In the genomic region with DNA sequence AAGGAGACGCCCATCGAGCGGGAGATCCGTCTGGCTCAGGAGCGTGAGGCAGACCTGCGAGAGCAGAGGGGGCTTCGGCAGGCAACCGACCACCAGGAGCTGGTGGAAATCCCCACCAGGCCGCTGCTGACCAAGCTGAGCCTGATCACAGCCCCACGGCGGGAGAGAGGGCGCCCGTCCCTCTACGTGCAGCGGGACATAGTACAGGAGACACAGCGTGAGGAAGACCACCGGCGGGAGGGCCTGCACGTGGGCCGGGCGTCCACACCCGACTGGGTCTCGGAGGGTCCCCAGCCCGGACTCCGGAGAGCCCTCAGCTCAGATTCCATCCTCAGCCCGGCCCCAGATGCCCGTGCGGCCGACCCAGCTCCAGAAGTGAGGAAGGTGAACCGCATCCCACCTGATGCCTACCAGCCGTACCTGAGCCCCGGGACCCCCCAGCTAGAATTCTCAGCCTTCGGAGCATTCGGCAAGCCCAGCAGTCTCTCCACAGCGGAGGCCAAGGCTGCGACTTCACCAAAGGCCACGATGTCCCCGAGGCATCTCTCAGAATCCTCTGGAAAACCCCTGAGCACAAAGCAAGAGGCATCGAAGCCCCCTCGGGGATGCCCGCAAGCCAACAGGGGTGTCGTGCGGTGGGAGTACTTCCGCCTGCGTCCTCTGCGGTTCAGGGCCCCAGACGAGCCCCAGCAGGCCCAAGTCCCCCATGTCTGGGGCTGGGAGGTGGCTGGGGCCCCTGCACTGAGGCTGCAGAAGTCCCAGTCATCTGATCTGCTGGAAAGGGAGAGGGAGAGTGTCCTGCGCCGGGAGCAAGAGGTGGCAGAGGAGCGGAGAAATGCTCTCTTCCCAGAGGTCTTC, we compare ENCODE assay signal across 18 cellular contexts. TPM values are rescaled to one million over a fixed set of nuclear protein-coding genes. Genes with fewer than 3 reads are reported as not detected.
DNase-seq lines count a peak whose midpoint lies in the region; ATAC-seq and TF ChIP-seq lines count a peak whose summit lies in the region.
"Had no signal": no experiment of that assay in that cellular context is flagged by ENCODE, and none has a peak within 500 bp of the region (broad histone marks: within the 10 kb centered on the region; RNA-seq: fewer than 3 reads in every experiment).

No MANE protein-coding gene starts in this region.

- H3K18ac ChIP-seq in neuronal stem cell (ENCODE audit: low read length), result no peak overlapping the region

- WGBS in neuronal stem cell (ENCODE audit: extremely low coverage in 2 of 2, insufficient read length in 2 of 2, insufficient replicate concordance in 1 of 2), 2 donors, result no CpG with 5 or more reads among the region's 50 CpGs

- H3K14ac ChIP-seq in neuronal stem cell (ENCODE audit: low read length), result no peak overlapping the region

- no peak for TF ChIP-seq CTCF in RWPE1 (conservative IDR thresholded peaks at IDR 0.05; ENCODE audit: low read depth)

- peaks cover 0 to 1% of the 10 kb centered on the region in 2 donors for H3K4me1 ChIP-seq in neuronal stem cell (ENCODE audit: control insufficient read depth in 2 of 2, insufficient read depth in 1 of 2, low read depth in 1 of 2, low read length in 2 of 2)

- H3K9ac ChIP-seq in neuronal stem cell (ENCODE audit: low read depth, low read length, poor library complexity), result no peak overlapping the region

- no peak overlapping the region for H4K91ac ChIP-seq in neuronal stem cell (ENCODE audit: low read depth, low read length, poor library complexity)

- no peak overlapping the region for H2BK120ac ChIP-seq in neuronal stem cell (ENCODE audit: low read depth, low read length)

- H3K4ac ChIP-seq in neuronal stem cell (ENCODE audit: low read length), result no peak overlapping the region

- H3K4me3 ChIP-seq in neuronal stem cell (ENCODE audit: low read length in 2 of 2), result no peak overlapping the region
- H3K4me3 ChIP-seq: A549, GM23338 had no signal

- no peak overlapping the region for H3K4me2 ChIP-seq in neuronal stem cell (ENCODE audit: insufficient read depth, low read length, poor library complexity, severe bottlenecking)
- H3K4me2 ChIP-seq: A549, GM23338 had no signal

- H3K27me3 ChIP-seq in neuronal stem cell (ENCODE audit: control insufficient read depth in 3 of 3, insufficient read depth in 3 of 3, low read depth in 1 of 3, low read length in 3 of 3), result no peaks in the 10 kb centered on the region

- no peaks in the 10 kb centered on the region for H3K79me1 ChIP-seq in neuronal stem cell (ENCODE audit: low read depth, low read length)

- no peaks in the 10 kb centered on the region for H3K36me3 ChIP-seq in neuronal stem cell (replicated peaks in 1 of 2; ENCODE audit: control insufficient read depth in 2 of 2, insufficient read depth in 2 of 2, low read length in 2 of 2)

- no peak for ATAC-seq in Right ventricle myocardium inferior
- ATAC-seq: A549, GM23338, HepG2 had no signal

- H3K9me3 ChIP-seq in neuronal stem cell (replicated peaks in 1 of 2; ENCODE audit: control insufficient read depth in 2 of 2, insufficient read depth in 1 of 2, low read depth in 1 of 2, low read length in 2 of 2), result peaks cover 0 to 7% of the 10 kb centered on the region in 2 donors
- H3K9me3 ChIP-seq: Caco-2 had no signal

- CTCF ChIA-PET in RWPE1 (lab: Yijun Ruan, JAX), result interaction anchor here (0.7 kb wide), 1 partner anchor 105 kb away, joined by 5 read pairs; no protein-coding TSS in a partner anchor

- no peak overlapping the region for H2AK5ac ChIP-seq in neuronal stem cell (ENCODE audit: low read depth, low read length)

- no peak overlapping the region for H2BK5ac ChIP-seq in neuronal stem cell (ENCODE audit: low read length)

- no peak overlapping the region for H3K23ac ChIP-seq in neuronal stem cell (ENCODE audit: low read depth, low read length, poor library complexity)

- peak overlapping the region; percentile 81 for H2BK15ac ChIP-seq in neuronal stem cell (ENCODE audit: low read length)

- H2AFZ ChIP-seq in neuronal stem cell (ENCODE audit: low read length), result no peak overlapping the region
- H2AFZ ChIP-seq: GM23338 had no signal

- DNase-seq in Right ventricle myocardium inferior (ENCODE audit: missing footprints) (peak; percentile 48), cardiac septum (ENCODE audit: low spot score) (no peak), RWPE1 (ENCODE audit: low spot score) (no peak), neuronal stem cell (ENCODE audit: low spot score) (no peak), ecto neural progenitor cell (ENCODE audit: low spot score) (no peak), NCI-H1105 treated with DMSO at 0.1 percent for 48 hours (lab: John Stamatoyannopoulos, UW) (no peak), T-helper 2 cell (no peak)
- DNase-seq: AML-193; Caco-2; CD4-positive, alpha-beta T cell; DMS153; DMS79; GDM1 had no signal

- intact Hi-C loops in Right ventricle myocardium inferior (cut with DNase I) (no loop called here), cardiac septum (cut with DNase I) (no loop called here)

- no peak overlapping the region for H4K8ac ChIP-seq in neuronal stem cell (ENCODE audit: low read depth, low read length)

- POLR2A ChIA-PET in RWPE1 (lab: Yijun Ruan, JAX; ENCODE audit: low non-redundant PET), result no interaction called here

- H2BK12ac ChIP-seq in neuronal stem cell (ENCODE audit: low read length), result no peak overlapping the region

- H3K27ac ChIP-seq in RWPE1 (peak overlapping the region; percentile 10; the same call in 1 of the 2 replicates), neuronal stem cell (replicated peaks; ENCODE audit: low read length) (no peak overlapping the region)
- H3K27ac ChIP-seq: 22Rv1, C4-2B had no signal

RNA-seq across cellular contexts. Expression of gene MISP, which starts 7.1 kb away (rescaled TPM):
- total RNA-seq in Right ventricle myocardium inferior (not detected), cardiac septum (not detected)
- polyA plus RNA-seq in neuronal stem cell (2013, experiment 1 of 2), result 0.11 TPM
- 0.07 TPM for polyA plus RNA-seq in neuronal stem cell (2013, experiment 2 of 2)
- total RNA-seq: CD4-positive, alpha-beta T cell had no signal

RNA-seq across cellular contexts. Expression of gene PTBP1, which starts 39.2 kb away (rescaled TPM):
- total RNA-seq in Right ventricle myocardium inferior (67.6 TPM), cardiac septum (76.9 TPM)
- 412 TPM for polyA plus RNA-seq in neuronal stem cell (2013, experiment 1 of 2)
- polyA plus RNA-seq in neuronal stem cell (2013, experiment 2 of 2), result 415 TPM

RNA-seq across cellular contexts. Expression of gene PALM, which starts 49.3 kb away (rescaled TPM):
- total RNA-seq in Right ventricle myocardium inferior (34.0 TPM), cardiac septum (18.9 TPM)
- 66.5 TPM for polyA plus RNA-seq in neuronal stem cell (2013, experiment 1 of 2)
- 68.9 TPM for polyA plus RNA-seq in neuronal stem cell (2013, experiment 2 of 2)
- total RNA-seq: CD4-positive, alpha-beta T cell had no signal
